30 cellular contexts compared by ENCODE assay signal in the genomic region with DNA sequence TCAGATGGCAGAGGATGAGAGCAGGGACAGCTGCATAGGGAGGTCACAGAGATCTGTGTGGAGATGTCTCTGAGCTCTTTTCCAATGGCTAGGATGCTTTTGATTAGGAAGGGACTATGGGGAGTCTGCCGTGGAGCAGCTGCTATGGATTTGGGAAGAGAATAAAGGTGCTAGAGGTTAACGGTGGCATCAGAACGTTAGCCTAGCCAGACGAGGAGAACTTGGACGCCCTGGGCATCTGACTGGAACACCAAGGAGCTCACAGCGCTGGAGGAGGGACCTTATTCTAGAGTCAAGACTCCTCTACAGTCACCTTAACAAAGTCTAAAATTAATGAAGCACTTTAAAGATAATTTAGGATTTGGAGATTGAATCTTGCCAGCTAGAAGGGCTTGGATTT.
"Had no signal": no experiment of that assay in that cellular context is flagged by ENCODE, and none has a peak within 500 bp of the region (broad histone marks: within the 10 kb centered on the region; RNA-seq: fewer than 3 reads in every experiment).

No MANE protein-coding gene starts in this region.

- H3K27me3 Mint-ChIP-seq: activated B cell treated with CpG ODN at 0.5 μM for 24 hours had no signal

- H3K4me1 Mint-ChIP-seq: activated B cell treated with CpG ODN at 0.5 μM for 24 hours; activated CD4-positive, alpha-beta memory T cell treated with anti-CD3 and anti-CD28 coated beads, Interleukin-2, amount 10 ng/mL, durations not matched to agents 7 days and 5 days; activated naive CD4-positive, alpha-beta T cell treated with anti-CD3 and anti-CD28 coated beads, Interleukin-2, amount 10 ng/mL, durations not matched to agents 7 days and 5 days; activated naive CD8-positive, alpha-beta T cell treated with anti-CD3 and anti-CD28 coated beads, Interleukin-2, amount 10 ng/mL, durations not matched to agents 7 days and 5 days; central memory CD8-positive, alpha-beta T cell; T-helper 17 cell had no signal

- ATAC-seq: activated CD4-positive, CD25-positive, alpha-beta regulatory T cell treated with anti-CD3 and anti-CD28 coated beads, Interleukin-2, amount 50 U/mL, for 24 hours; activated naive CD4-positive, alpha-beta T cell treated with anti-CD3 and anti-CD28 coated beads, Interleukin-2, amount 50 U/mL, for 72 hours; effector memory CD8-positive, alpha-beta T cell; gastrocnemius medialis; heart right ventricle; T-helper 17 cell had no signal

- H3K36me3 Mint-ChIP-seq: activated naive CD4-positive, alpha-beta T cell treated with anti-CD3 and anti-CD28 coated beads, Interleukin-2, amount 10 ng/mL, durations not matched to agents 7 days and 5 days; activated naive CD4-positive, alpha-beta T cell treated with anti-CD3 and anti-CD28 coated beads, Interleukin-2, amount 50 U/mL, for 72 hours; activated naive CD8-positive, alpha-beta T cell treated with anti-CD3 and anti-CD28 coated beads, Interleukin-2, amount 10 ng/mL, durations not matched to agents 7 days and 5 days; brain had no signal

- H3K27ac Mint-ChIP-seq: activated B cell treated with CpG ODN at 0.5 μM for 24 hours; activated CD4-positive, alpha-beta memory T cell treated with anti-CD3 and anti-CD28 coated beads, Interleukin-2, amount 10 ng/mL, durations not matched to agents 7 days and 5 days; activated naive CD4-positive, alpha-beta T cell treated with anti-CD3 and anti-CD28 coated beads, Interleukin-2, amount 10 ng/mL, durations not matched to agents 7 days and 5 days; activated naive CD4-positive, alpha-beta T cell treated with anti-CD3 and anti-CD28 coated beads, Interleukin-2, amount 50 U/mL, for 72 hours; activated naive CD8-positive, alpha-beta T cell treated with anti-CD3 and anti-CD28 coated beads, Interleukin-2, amount 10 ng/mL, durations not matched to agents 7 days and 5 days; activated T-helper 1 cell treated with anti-CD3 and anti-CD28 coated beads, Interleukin-12 subunit alpha, Interleukin-12 subunit beta, Interleukin-2, Interleukin-4 antibody, amounts not matched to agents 30 ng/mL and 10 ng/mL and 1 ng/mL, durations not matched to agents 14 hours and 24 hours and 36 hours; activated T-helper 2 cell treated with anti-CD3 and anti-CD28 coated beads, Interferon-gamma antibody, Interleukin-2, Interleukin-4, amounts not matched to agents 10 μg/mL and 5 μg/mL and 100 μg/mL, durations not matched to agents 14 hours and 24 hours and 36 hours; brain; effector memory CD8-positive, alpha-beta T cell; T-helper 17 cell; T-helper 2 cell treated with Interferon-gamma antibody and Interleukin-4, amounts not matched to agents 5 μg/mL and 100 μg/mL, for 36 hours had no signal

- H3K27ac ChIP-seq: ascending aorta, breast epithelium, cardiac muscle cell, epithelial cell of prostate, gastrocnemius medialis, heart right ventricle, WERI-Rb-1 had no signal

- DNase-seq: activated B cell treated with CpG ODN at 0.5 μM for 24 hours; activated CD4-positive, alpha-beta memory T cell treated with anti-CD3 and anti-CD28 coated beads, Interleukin-2, amount 10 ng/mL, durations not matched to agents 7 days and 5 days; activated CD4-positive, alpha-beta T cell treated with anti-CD3 and anti-CD28 coated beads for 48 hours; activated gamma-delta T cell; activated naive CD4-positive, alpha-beta T cell; activated naive CD4-positive, alpha-beta T cell treated with anti-CD3 and anti-CD28 coated beads, Interleukin-2, amount 10 ng/mL, durations not matched to agents 7 days and 5 days; activated naive CD8-positive, alpha-beta T cell treated with anti-CD3 and anti-CD28 coated beads, Interleukin-2, amount 10 ng/mL, durations not matched to agents 7 days and 5 days; activated T-cell treated with anti-CD3 and anti-CD28 coated beads, Interleukin-2, amount 50 U/mL, for 1 hour; cortex of kidney; dermis blood vessel endothelial cell; effector CD4-positive, alpha-beta T cell; effector memory CD8-positive, alpha-beta T cell; foreskin fibroblast; gastrocnemius medialis; heart right ventricle; T-helper 1 cell; T-helper 17 cell; T1000; WERI-Rb-1 had no signal

- H3K4me3 ChIP-seq: ascending aorta, breast epithelium, cardiac muscle cell, gastrocnemius medialis, heart right ventricle had no signal

- H3K9me3 Mint-ChIP-seq: activated B cell treated with CpG ODN at 0.5 μM for 24 hours; activated CD4-positive, alpha-beta memory T cell treated with anti-CD3 and anti-CD28 coated beads, Interleukin-2, amount 10 ng/mL, durations not matched to agents 7 days and 5 days; activated naive CD4-positive, alpha-beta T cell treated with anti-CD3 and anti-CD28 coated beads, Interleukin-2, amount 10 ng/mL, durations not matched to agents 7 days and 5 days; activated naive CD4-positive, alpha-beta T cell treated with anti-CD3 and anti-CD28 coated beads, Interleukin-2, amount 50 U/mL, for 72 hours; activated naive CD8-positive, alpha-beta T cell treated with anti-CD3 and anti-CD28 coated beads, Interleukin-2, amount 10 ng/mL, durations not matched to agents 7 days and 5 days; activated T-helper 1 cell treated with anti-CD3 and anti-CD28 coated beads, Interleukin-12 subunit alpha, Interleukin-12 subunit beta, Interleukin-2, Interleukin-4 antibody, amounts not matched to agents 30 ng/mL and 10 ng/mL and 1 ng/mL, durations not matched to agents 14 hours and 24 hours and 36 hours; activated T-helper 2 cell treated with anti-CD3 and anti-CD28 coated beads, Interferon-gamma antibody, Interleukin-2, Interleukin-4, amounts not matched to agents 10 μg/mL and 5 μg/mL and 100 μg/mL, durations not matched to agents 14 hours and 24 hours and 36 hours; brain; central memory CD8-positive, alpha-beta T cell; effector memory CD8-positive, alpha-beta T cell; T-helper 2 cell treated with Interferon-gamma antibody and Interleukin-4, amounts not matched to agents 5 μg/mL and 100 μg/mL, for 36 hours had no signal

- H3K4me3 Mint-ChIP-seq: activated B cell treated with CpG ODN at 0.5 μM for 24 hours; activated CD4-positive, alpha-beta memory T cell treated with anti-CD3 and anti-CD28 coated beads, Interleukin-2, amount 10 ng/mL, durations not matched to agents 7 days and 5 days; activated naive CD4-positive, alpha-beta T cell treated with anti-CD3 and anti-CD28 coated beads, Interleukin-2, amount 10 ng/mL, durations not matched to agents 7 days and 5 days; activated naive CD8-positive, alpha-beta T cell treated with anti-CD3 and anti-CD28 coated beads, Interleukin-2, amount 10 ng/mL, durations not matched to agents 7 days and 5 days; activated T-helper 1 cell treated with anti-CD3 and anti-CD28 coated beads, Interleukin-12 subunit alpha, Interleukin-12 subunit beta, Interleukin-2, Interleukin-4 antibody, amounts not matched to agents 30 ng/mL and 10 ng/mL and 1 ng/mL, durations not matched to agents 14 hours and 24 hours and 36 hours; brain; central memory CD8-positive, alpha-beta T cell; effector memory CD8-positive, alpha-beta T cell; T-helper 17 cell; T-helper 2 cell treated with Interferon-gamma antibody and Interleukin-4, amounts not matched to agents 5 μg/mL and 100 μg/mL, for 36 hours had no signal
